Comparison of ENCODE assay signal across 7 cellular contexts in genomic region chr13:77697208-77698103, GRCh38.
DNase-seq lines count a peak whose midpoint lies in the region; ATAC-seq and TF ChIP-seq lines count a peak whose summit lies in the region.

Gene SLAIN1, plus strand, starts transcription at chr13:77697687. Its CDS starts 227 bp downstream, at chr13:77697914.

- peak within 1 kb of the TSS; percentile 63 for H3K4me3 ChIP-seq in WI38 (ENCODE audit: low read depth, low read length)
- H3K4me3 ChIP-seq in cardiac fibroblast (replicated peaks in 1 of 2; ENCODE audit: low read depth in 2 of 2, low read length in 2 of 2): peak within 1 kb of the TSS; percentile 39 to 44

- TF ChIP-seq POLR2A in GM18526 (IDR thresholded peaks at IDR 0.05; ENCODE audit: extremely low read depth, insufficient read length): peak; percentile 64

- TF ChIP-seq CTCF in WI38 (IDR thresholded peaks at IDR 0.05; ENCODE audit: low read depth, low read length): no peak
- TF ChIP-seq CTCF in cardiac fibroblast (IDR thresholded peaks at IDR 0.05; ENCODE audit: low read depth, low read length): no peak

- peak; percentile 85 for DNase-seq in NCI-H2171 treated with DMSO at 0.1 percent for 48 hours (lab: John Stamatoyannopoulos, UW)
- DNase-seq in cardiac fibroblast (ENCODE audit: low read depth in 2 of 2): peak in 1 of 2 donors; percentile 20
- DNase-seq in kidney glomerular epithelial cell (lab: John Stamatoyannopoulos, UW): peak; percentile 78
- DNase-seq in stimulated activated CD4-positive, alpha-beta T cell treated with anti-CD3 and anti-CD28 coated beads, Interleukin-1b, Interleukin-23, amount 100 ng/mL, for 1 hour (ENCODE audit: low read depth in 2 of 2): peak; percentile 67 to 70

- ATAC-seq in HG03064 (IDR thresholded peaks at IDR 0.05; ENCODE audit: low read depth, unreplicated experiment): peak; percentile 55
